19 cellular contexts compared by ENCODE assay signal in the genomic region with DNA sequence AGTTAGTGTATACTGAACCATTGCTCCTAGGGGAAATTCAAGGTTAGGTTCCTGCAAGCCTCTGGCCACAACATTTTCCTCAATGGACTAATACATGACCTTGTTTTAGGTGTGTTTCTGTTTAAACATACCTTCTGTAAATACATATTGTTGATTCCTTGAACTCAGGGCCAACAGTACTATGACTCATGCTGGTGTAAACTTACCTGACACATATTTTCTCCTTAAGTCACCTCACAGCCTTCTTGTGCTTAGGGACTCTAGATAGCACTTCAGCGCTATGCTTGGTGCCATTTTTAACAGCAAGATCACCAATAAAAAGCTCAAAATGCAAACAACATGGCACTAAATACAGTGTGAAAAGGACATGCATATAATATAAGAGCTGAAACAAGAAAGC.
"Had no signal": no experiment of that assay in that cellular context is flagged by ENCODE, and none has a peak within 500 bp of the region (broad histone marks: within the 10 kb centered on the region; RNA-seq: fewer than 3 reads in every experiment).

No MANE protein-coding gene starts in this region.

- H3K36me3 Mint-ChIP-seq: natural killer cell had no signal

- ATAC-seq: activated CD8-positive, alpha-beta T cell treated with anti-CD3 and anti-CD28 coated beads, Interleukin-2, amount 10 ng/mL, durations not matched to agents 7 days and 5 days; gastroesophageal sphincter; left lobe of liver; natural killer cell; stimulated activated memory B cell treated with anti-CD40 and anti-IgM and Interleukin-4, amounts not matched to agents 10 μg/mL and 1 μg/mL and 100 μg/mL, for 72 hours had no signal

- H3K27me3 ChIP-seq: gastroesophageal sphincter, neutrophil, tibial artery had no signal

- H3K27me3 Mint-ChIP-seq: activated B cell treated with CpG ODN at 0.5 μM for 24 hours; activated naive CD8-positive, alpha-beta T cell; stimulated activated memory B cell treated with anti-CD40 and anti-IgM and Interleukin-4, amounts not matched to agents 10 μg/mL and 1 μg/mL and 100 μg/mL, for 72 hours had no signal

- H3K4me3 Mint-ChIP-seq: activated B cell treated with CpG ODN at 0.5 μM for 24 hours; activated CD8-positive, alpha-beta T cell treated with anti-CD3 and anti-CD28 coated beads, Interleukin-2, amount 10 ng/mL, durations not matched to agents 7 days and 5 days; activated naive CD8-positive, alpha-beta T cell; brain; natural killer cell; stimulated activated memory B cell treated with anti-CD40 and anti-IgM and Interleukin-4, amounts not matched to agents 10 μg/mL and 1 μg/mL and 100 μg/mL, for 72 hours had no signal

- H3K27ac Mint-ChIP-seq: activated B cell treated with CpG ODN at 0.5 μM for 24 hours; activated CD8-positive, alpha-beta T cell treated with anti-CD3 and anti-CD28 coated beads, Interleukin-2, amount 10 ng/mL, durations not matched to agents 7 days and 5 days; activated naive CD8-positive, alpha-beta T cell; brain; stimulated activated memory B cell treated with anti-CD40 and anti-IgM and Interleukin-4, amounts not matched to agents 10 μg/mL and 1 μg/mL and 100 μg/mL, for 72 hours had no signal

- DNase-seq: activated B cell treated with CpG ODN at 0.5 μM for 24 hours; activated CD4-positive, alpha-beta T cell treated with anti-CD3 and anti-CD28 coated beads for 48 hours; activated CD8-positive, alpha-beta memory T cell treated with anti-CD3 and anti-CD28 coated beads, Interleukin-2, amount 50 U/mL, for 4 hours; activated CD8-positive, alpha-beta T cell treated with anti-CD3 and anti-CD28 coated beads, Interleukin-2, amount 10 ng/mL, durations not matched to agents 7 days and 5 days; activated gamma-delta T cell; activated T-cell treated with anti-CD3 and anti-CD28 coated beads, Interleukin-2, amount 50 U/mL, for 48 hours; amygdala; effector CD8-positive, alpha-beta T cell; mesenchymal stem cell; natural killer cell; stimulated activated CD4-positive, alpha-beta T cell treated with anti-CD3 and anti-CD28 coated beads, Interleukin-2, amount 100 ng/mL, for 48 hours; tibial artery had no signal

- H3K27ac ChIP-seq: gastroesophageal sphincter, neutrophil, parathyroid adenoma, tibial artery had no signal

- H3K9me3 Mint-ChIP-seq: activated B cell treated with CpG ODN at 0.5 μM for 24 hours; natural killer cell; stimulated activated memory B cell treated with anti-CD40 and anti-IgM and Interleukin-4, amounts not matched to agents 10 μg/mL and 1 μg/mL and 100 μg/mL, for 72 hours had no signal
